8 cellular contexts compared by ENCODE assay signal in the genomic region with DNA sequence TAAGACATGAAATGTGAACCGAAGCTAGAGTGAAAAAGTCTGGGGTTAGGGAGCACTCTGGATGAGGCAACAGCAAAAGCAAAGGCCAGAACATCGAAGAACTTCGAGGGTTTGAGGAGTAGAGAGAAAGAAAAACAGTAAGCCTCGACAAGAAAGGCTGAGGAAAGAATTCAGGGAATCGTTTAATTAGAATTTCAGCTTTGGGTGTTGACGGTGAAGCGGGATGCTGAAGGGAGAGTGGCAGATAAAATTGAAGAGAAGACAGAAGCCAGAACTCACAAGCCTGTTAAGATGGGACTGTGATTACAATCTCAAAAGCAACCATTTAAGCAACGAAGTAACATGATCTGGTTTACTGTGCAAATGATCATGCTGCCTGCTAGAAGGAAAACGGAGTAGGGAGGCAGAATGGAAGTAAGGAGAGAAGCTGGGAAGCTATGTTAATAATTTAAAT. TPM values are rescaled to one million over a fixed set of nuclear protein-coding genes. Genes with fewer than 3 reads are reported as not detected.
A peak's percentile ranks its signal among the peaks of the same experiment; 100 is the strongest.
DNase-seq lines count a peak whose midpoint lies in the region; ATAC-seq and TF ChIP-seq lines count a peak whose summit lies in the region.

No MANE protein-coding gene starts in this region.

- H3K4me1 ChIP-seq in heart right ventricle (peaks cover 0 to 22% (median 18%) of the 10 kb centered on the region in 9 donors), upper lobe of right lung (peaks cover 11% of the 10 kb centered on the region)

- H3K9me3 ChIP-seq in heart right ventricle (peaks cover 0 to 7% (median 0%) of the 10 kb centered on the region in 11 donors), upper lobe of right lung (no peaks in the 10 kb centered on the region)

- intact Hi-C loops in heart right ventricle (cut with DNase I) (no loop called here), Right ventricle myocardium superior (cut with DNase I) (no loop called here), upper lobe of right lung (cut with DNase I) (no loop called here)

- no peak for TF ChIP-seq CTCF in heart right ventricle (IDR thresholded peaks at IDR 0.05)
- no peak for TF ChIP-seq CTCF in upper lobe of right lung (IDR thresholded peaks at IDR 0.05)

- peak overlapping the region in 7 of 10 donors; percentile 67 to 83 (median 70) for H3K4me3 ChIP-seq in heart right ventricle
- peak overlapping the region; percentile 65 for H3K4me3 ChIP-seq in upper lobe of right lung

- ATAC-seq in heart right ventricle (no peak), Right ventricle myocardium superior (ENCODE audit: poor library complexity) (no peak), upper lobe of right lung (no peak), HG02571 (IDR thresholded peaks at IDR 0.05; ENCODE audit: unreplicated experiment) (no peak)

- WGBS in heart right ventricle, 2 donors = 14 to 19% methylated on average over 9 of the region's 9 CpGs
- WGBS in adipose tissue, 3 donors = 32 to 52% (median 34%) methylated on average over 9 of the region's 9 CpGs

- DNase-seq in heart right ventricle (no peak), Right ventricle myocardium superior (no peak), kidney tubule cell (ENCODE audit: low spot score) (peak; percentile 25), upper lobe of right lung (no peak), NCI-H774 (lab: John Stamatoyannopoulos, UW) (no peak), Kasumi-1 (lab: John Stamatoyannopoulos, UW) (no peak)

- H3K27me3 ChIP-seq in heart right ventricle = no peaks in the 10 kb centered on the region
- no peaks in the 10 kb centered on the region for H3K27me3 ChIP-seq in upper lobe of right lung

- no peaks in the 10 kb centered on the region for H3K36me3 ChIP-seq in heart right ventricle
- H3K36me3 ChIP-seq in upper lobe of right lung = no peaks in the 10 kb centered on the region

- H3K27ac ChIP-seq in heart right ventricle (peak overlapping the region in 9 of 10 donors; percentile 11 to 99 (median 93)), adipose tissue (ENCODE audit: low read depth, low read length) (peak overlapping the region; percentile 56), upper lobe of right lung (peak overlapping the region; percentile 96)

RNA-seq across cellular contexts. Expression of a gene that starts 2.1 kb away (rescaled TPM):
- total RNA-seq in heart right ventricle (1 to 10 TPM; 3.3 to 6.3 (median 4.0) TPM), Right ventricle myocardium superior (4.5 TPM), upper lobe of right lung (9.2 TPM)
- polyA plus RNA-seq in heart right ventricle (1 to 10 TPM; 2.0 to 2.3 TPM), adipose tissue (1 to 10 TPM; 1.3 to 2.7 (median 1.6) TPM)

RNA-seq across cellular contexts. Expression of a gene that starts 28.7 kb away (rescaled TPM):
- 100 to 1,000 TPM; 232 to 834 (median 332) TPM for total RNA-seq in heart right ventricle
- polyA plus RNA-seq in heart right ventricle = 100 to 1,000 TPM; 469 to 669 TPM
- total RNA-seq in Right ventricle myocardium superior = 364 TPM
- 1,000 to 10,000 TPM in 2 of 3 donors, 100 to 1,000 TPM in 1; 348 to 3,997 (median 2,261) TPM for polyA plus RNA-seq in adipose tissue
- total RNA-seq in upper lobe of right lung = 1,272 TPM
